In the genomic region with DNA sequence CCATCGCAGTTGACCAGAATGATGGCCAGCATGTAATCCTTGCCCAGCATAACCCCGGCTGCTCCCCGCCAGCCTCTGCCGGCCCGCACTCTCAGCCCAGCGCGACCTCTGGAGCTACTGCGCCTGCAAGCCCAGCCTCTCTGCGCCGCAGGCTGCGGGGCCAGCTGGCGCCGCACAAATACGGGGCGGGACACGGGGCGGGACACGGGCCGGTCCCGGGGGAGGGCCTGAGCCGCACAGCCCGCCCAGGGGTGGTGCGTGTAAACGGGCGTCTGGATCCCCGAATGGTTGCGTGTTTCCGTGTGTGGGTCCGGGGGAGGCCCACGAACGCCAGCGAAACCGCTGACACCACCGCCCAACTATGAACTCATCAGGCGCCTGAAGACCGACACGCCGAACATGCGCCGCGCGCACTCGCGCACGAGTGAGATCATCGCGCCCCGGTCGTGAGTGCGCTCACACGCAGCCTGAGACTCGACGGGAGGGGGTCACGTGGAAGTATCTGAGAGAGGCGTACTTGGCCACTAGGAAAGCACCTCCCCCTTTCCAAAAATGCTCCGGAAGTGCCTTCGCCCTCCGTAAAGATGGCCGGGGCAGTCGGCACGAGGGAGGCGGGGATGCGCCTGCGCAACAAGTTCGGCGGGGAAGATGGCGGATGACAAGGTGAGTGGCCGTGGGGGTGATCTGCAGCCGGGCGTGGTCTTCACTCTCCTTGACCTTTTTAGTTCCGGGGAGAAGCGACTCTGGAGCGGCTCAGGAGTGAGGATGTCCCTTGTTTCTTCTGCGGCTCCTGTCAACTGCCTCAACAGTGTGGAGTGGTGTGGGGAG, we compare ENCODE assay signal across 8 cellular contexts. TPM values are rescaled to one million over a fixed set of nuclear protein-coding genes. Genes with fewer than 3 reads are reported as not detected.
A peak's percentile ranks its signal among the peaks of the same experiment; 100 is the strongest.
DNase-seq lines count a peak whose midpoint lies in the region; ATAC-seq, FAIRE-seq and TF ChIP-seq lines count a peak whose summit lies in the region.

APBB3 (minus strand) TSS at position 403 of the 828 bp plus-strand sequence; CDS start at position 50, 353 bp downstream.
A gene with protein sequence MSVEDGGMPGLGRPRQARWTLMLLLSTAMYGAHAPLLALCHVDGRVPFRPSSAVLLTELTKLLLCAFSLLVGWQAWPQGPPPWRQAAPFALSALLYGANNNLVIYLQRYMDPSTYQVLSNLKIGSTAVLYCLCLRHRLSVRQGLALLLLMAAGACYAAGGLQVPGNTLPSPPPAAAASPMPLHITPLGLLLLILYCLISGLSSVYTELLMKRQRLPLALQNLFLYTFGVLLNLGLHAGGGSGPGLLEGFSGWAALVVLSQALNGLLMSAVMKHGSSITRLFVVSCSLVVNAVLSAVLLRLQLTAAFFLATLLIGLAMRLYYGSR (plus strand): TSS at position 633 of the 828 bp plus-strand sequence. CDS start 2,342 bp downstream, outside the sequence.

- TF ChIP-seq RAD21 in HepG2 (CRISPR knock-in tag; IDR thresholded peaks at IDR 0.05) = no peak

- H3K4me3 ChIP-seq in HepG2 (replicated peaks in 1 of 3; ENCODE audit: insufficient read depth in 1 of 3, low read depth in 2 of 3, low read length in 3 of 3) = peak within 1 kb of the TSS; percentile 43 to 70 (median 46)

- TF ChIP-seq EP300 in HepG2 (IDR thresholded peaks at IDR 0.05; ENCODE audit: low read depth in 2 of 2, low read length in 2 of 2) (no peak), HepG2 (CRISPR knock-in tag; IDR thresholded peaks at IDR 0.05; ENCODE audit: borderline replicate concordance) (no peak)

- DNase-seq in C1 segment of cervical spinal cord (lab: John Stamatoyannopoulos, UW) (peak; percentile 92 to 100 (median 98)), NCI-H82 (lab: John Stamatoyannopoulos, UW) (peak; percentile 97), dermis blood vessel endothelial cell (peak; percentile 99), HepG2 (ENCODE audit: low spot score) (peak; percentile 27)
- DNase-seq in activated CD4-positive, alpha-beta T cell treated with anti-CD3 and anti-CD28 coated beads, Interleukin-2, amount 50 U/mL, for 48 hours = peak; percentile 95 to 96
- DNase-seq in stimulated activated CD4-positive, alpha-beta T cell treated with anti-CD3 and anti-CD28 coated beads, Interleukin-4, amount 100 ng/mL, for 1 hour = peak; percentile 93

- no peaks in the 10 kb centered on the region for H4K20me1 ChIP-seq in HepG2 (ENCODE audit: insufficient read depth, low read length)

- peak; percentile 22; the same call in 1 of the 2 replicates for TF ChIP-seq CTCF in HepG2 (CRISPR knock-in tag; IDR thresholded peaks at IDR 0.05)

- no peak within 1 kb of the TSS for H3K27ac ChIP-seq in HepG2 (ENCODE audit: extremely low read length, insufficient read depth, low read length)

- peak within 1 kb of the TSS; percentile 90 for H3K4me2 ChIP-seq in HepG2 (ENCODE audit: low read depth, low read length)

- H3K4me1 ChIP-seq in HepG2 (ENCODE audit: insufficient read depth, low read length) = peaks cover 18% of the 10 kb centered on the region

- ATAC-seq in GM19372 (IDR thresholded peaks at IDR 0.05; ENCODE audit: low read depth, unreplicated experiment) = peak; percentile 88
- ATAC-seq in HG03565 (IDR thresholded peaks at IDR 0.05; ENCODE audit: unreplicated experiment) = peak; percentile 80
- peak; percentile 88 for ATAC-seq in HepG2

- in situ Hi-C loops in HepG2 (cut with HindIII; ENCODE audit: extremely low pct_ligation_motif_present, low pct_unique_long_range_greater_than_20kb) = loop anchor here (5.0 to 10.0 kb wide), 2 partner anchors 68 to 160 kb away; partner anchors contain the start of gene CD14

- H3K27me3 ChIP-seq in HepG2 (ENCODE audit: control insufficient read depth in 1 of 2, insufficient read depth in 2 of 2, low read length in 2 of 2) = peaks cover 0 to 5% of the 10 kb centered on the region in 2 experiments; a peak in 1 of 5 replicates

- H3K36me3 ChIP-seq in HepG2 (replicated peaks in 1 of 2; ENCODE audit: control insufficient read depth in 1 of 2, insufficient read depth in 2 of 2, low read length in 2 of 2) = no peaks in the 10 kb centered on the region

- FAIRE-seq in HepG2 (lab: Jason Lieb, UNC) = no peak

- peak within 1 kb of the TSS; percentile 54; the same call in 1 of the 2 replicates for H3K9ac ChIP-seq in HepG2 (ENCODE audit: insufficient read depth, low read depth, low read length)

- no peaks in the 10 kb centered on the region for H3K79me2 ChIP-seq in HepG2 (ENCODE audit: insufficient read depth, low read length)

- CTCF ChIA-PET in HepG2 (lab: Yijun Ruan, JAX; ENCODE audit: low intra/inter-chr PET ratio, low total read pairs) = no interaction called here

- BruUV-seq in HepG2 (replicated peaks; lab: Mats Ljungman, UMichigan) = no TSS peak

- 0 out of 4 replicates have a peak, but pooled peaks have one; percentile 11 to 24 for TF ChIP-seq POLR2A in HepG2 (IDR thresholded peaks at IDR 0.05; ENCODE audit: insufficient read depth in 1 of 2, low read depth in 2 of 2, low read length in 2 of 2)

- H3K9me3 ChIP-seq in HepG2 (ENCODE audit: low read length) = no peaks in the 10 kb centered on the region

- intact Hi-C loops in HepG2 (cut with micrococcal nuclease; ENCODE audit: unreplicated experiment) = no loop called here

- WGBS in HepG2 (ENCODE audit: low lambda C conversion rate) = 41% methylated on average over 44 of the region's 74 CpGs

- H2AFZ ChIP-seq in HepG2 (ENCODE audit: low read length) = peak within 1 kb of the TSS; percentile 48

- POLR2A ChIA-PET in HepG2 (lab: Yijun Ruan, JAX) = interaction anchor here (0.9 to 1.5 kb wide), 4 partner anchors 17 to 161 kb away, joined by 3 to 11 read pairs (median 6); partner anchors contain the start of genes EIF4EBP3, IK and NDUFA2

RNA-seq across cellular contexts. Expression of gene APBB3, which starts in this region (rescaled TPM):
- total RNA-seq in dermis blood vessel endothelial cell = 8.2 and 16.2 TPM in 2 replicates
- 0.22 and 0.38 TPM in 2 replicates for total RNA-seq in HepG2 (2016; rRNA removed; fragmentation: Illumina TruSeq; extraction: Trizol)
- not detected in 2 replicates for total RNA-seq in HepG2 (2016; cell fraction: cytosol; rRNA removed; fragmentation: Illumina TruSeq; extraction: Trizol; ENCODE audit: low read depth)
- 0.24 TPM in 1 of 2 replicates, not detected in the other for total RNA-seq in HepG2 (2016; cell fraction: insoluble cytoplasmic fraction; rRNA removed; fragmentation: Illumina TruSeq; extraction: Trizol)
- total RNA-seq in HepG2 (2016; cell fraction: membrane; rRNA removed; fragmentation: Illumina TruSeq; extraction: Trizol) = not detected in 2 replicates
- 0.43 and 0.78 TPM in 2 replicates for total RNA-seq in HepG2 (2016; cell fraction: nucleus; rRNA removed; fragmentation: Illumina TruSeq; extraction: Trizol)
- polyA plus RNA-seq in HepG2 (2011; rRNA removed) = 0.78 and 1.4 TPM in 2 replicates
- polyA plus RNA-seq in HepG2 (2011; cell fraction: cytosol; rRNA removed) = 0.17 and 0.21 TPM in 2 replicates
- 9.0 and 9.1 TPM in 2 replicates for polyA plus RNA-seq in HepG2 (2011; cell fraction: nucleus; rRNA removed)
- 0.38 and 0.51 TPM in 2 replicates for polyA plus RNA-seq in HepG2 (2012)
- not detected in 2 replicates for polyA plus RNA-seq in HepG2 (2016; cell fraction: cytosol; fragmentation: Illumina TruSeq; extraction: Trizol; ENCODE audit: low read depth)
- not detected in 2 replicates for polyA plus RNA-seq in HepG2 (2016; cell fraction: insoluble cytoplasmic fraction; fragmentation: Illumina TruSeq; extraction: Trizol; ENCODE audit: low read depth)
- not detected in 2 replicates for polyA plus RNA-seq in HepG2 (2016; cell fraction: membrane; fragmentation: Illumina TruSeq; extraction: Trizol; ENCODE audit: low read depth)
- 1.9 and 2.0 TPM in 2 replicates for polyA plus RNA-seq in HepG2 (2016; cell fraction: nucleus; fragmentation: Illumina TruSeq; extraction: Trizol; ENCODE audit: insufficient read depth, low read depth)
- 0.68 and 26.5 TPM in 2 replicates for polyA minus RNA-seq in HepG2 (2011; rRNA and poly(A)+ RNA removed; ENCODE audit: low replicate concordance)
- polyA minus RNA-seq in HepG2 (2011; cell fraction: cytosol; rRNA and poly(A)+ RNA removed) = 0.70 TPM in 1 of 2 replicates, not detected in the other
- polyA minus RNA-seq in HepG2 (2011; cell fraction: nucleus; rRNA and poly(A)+ RNA removed) = 1.3 and 3.2 TPM in 2 replicates

RNA-seq across cellular contexts. Expression of the second gene that starts in this region (rescaled TPM):
- 30.1 and 61.0 TPM in 2 replicates for total RNA-seq in dermis blood vessel endothelial cell
- total RNA-seq in HepG2 (2016; rRNA removed; fragmentation: Illumina TruSeq; extraction: Trizol) = 0.71 and 0.95 TPM in 2 replicates
- total RNA-seq in HepG2 (2016; cell fraction: cytosol; rRNA removed; fragmentation: Illumina TruSeq; extraction: Trizol; ENCODE audit: low read depth) = 0.18 and 0.20 TPM in 2 replicates
- total RNA-seq in HepG2 (2016; cell fraction: insoluble cytoplasmic fraction; rRNA removed; fragmentation: Illumina TruSeq; extraction: Trizol) = 0.55 and 1.4 TPM in 2 replicates
- total RNA-seq in HepG2 (2016; cell fraction: membrane; rRNA removed; fragmentation: Illumina TruSeq; extraction: Trizol) = 1.3 TPM in 2 replicates
- 0.50 and 1.2 TPM in 2 replicates for total RNA-seq in HepG2 (2016; cell fraction: nucleus; rRNA removed; fragmentation: Illumina TruSeq; extraction: Trizol)
- polyA plus RNA-seq in HepG2 (2011; rRNA removed) = 4.0 and 5.0 TPM in 2 replicates
- 2.0 and 2.4 TPM in 2 replicates for polyA plus RNA-seq in HepG2 (2011; cell fraction: cytosol; rRNA removed)
- polyA plus RNA-seq in HepG2 (2011; cell fraction: nucleus; rRNA removed) = 1.8 and 2.8 TPM in 2 replicates
- 1.7 and 2.1 TPM in 2 replicates for polyA plus RNA-seq in HepG2 (2012)
- polyA plus RNA-seq in HepG2 (2016; cell fraction: cytosol; fragmentation: Illumina TruSeq; extraction: Trizol; ENCODE audit: low read depth) = 0.37 and 0.50 TPM in 2 replicates
- polyA plus RNA-seq in HepG2 (2016; cell fraction: insoluble cytoplasmic fraction; fragmentation: Illumina TruSeq; extraction: Trizol; ENCODE audit: low read depth) = 1.2 and 1.3 TPM in 2 replicates
- 1.8 TPM in 2 replicates for polyA plus RNA-seq in HepG2 (2016; cell fraction: membrane; fragmentation: Illumina TruSeq; extraction: Trizol; ENCODE audit: low read depth)
- 1.0 and 1.4 TPM in 2 replicates for polyA plus RNA-seq in HepG2 (2016; cell fraction: nucleus; fragmentation: Illumina TruSeq; extraction: Trizol; ENCODE audit: insufficient read depth, low read depth)
- 4.2 and 169 TPM in 2 replicates for polyA minus RNA-seq in HepG2 (2011; rRNA and poly(A)+ RNA removed; ENCODE audit: low replicate concordance)
- polyA minus RNA-seq in HepG2 (2011; cell fraction: cytosol; rRNA and poly(A)+ RNA removed) = 0.79 TPM in 2 replicates
- 1.0 and 1.5 TPM in 2 replicates for polyA minus RNA-seq in HepG2 (2011; cell fraction: nucleus; rRNA and poly(A)+ RNA removed)

Comparison
In these comparisons a context has a peak if more than half of its experiments do, and no peak if none do; other contexts are left out.
1. RNA of the second gene that starts in this region (total RNA-seq): 30.1 to 61.0 TPM in dermis blood vessel endothelial cell; 0.18 to 1.4 TPM in HepG2; every median in the first group is over 10 times any median in the second.
2. DNase-seq: peak in every context shown above with its lines; median percentile 99 in dermis blood vessel endothelial cell; 98 in C1 segment of cervical spinal cord; 97 in NCI-H82; 96 in activated CD4-positive, alpha-beta T cell treated with anti-CD3 and anti-CD28 coated beads, Interleukin-2, amount 50 U/mL, for 48 hours; 93 in stimulated activated CD4-positive, alpha-beta T cell treated with anti-CD3 and anti-CD28 coated beads, Interleukin-4, amount 100 ng/mL, for 1 hour; 27 in HepG2.
3. Peak in every context shown above with its lines, with median percentiles within 50 percentile points of each other: ATAC-seq.